In the genomic region with DNA sequence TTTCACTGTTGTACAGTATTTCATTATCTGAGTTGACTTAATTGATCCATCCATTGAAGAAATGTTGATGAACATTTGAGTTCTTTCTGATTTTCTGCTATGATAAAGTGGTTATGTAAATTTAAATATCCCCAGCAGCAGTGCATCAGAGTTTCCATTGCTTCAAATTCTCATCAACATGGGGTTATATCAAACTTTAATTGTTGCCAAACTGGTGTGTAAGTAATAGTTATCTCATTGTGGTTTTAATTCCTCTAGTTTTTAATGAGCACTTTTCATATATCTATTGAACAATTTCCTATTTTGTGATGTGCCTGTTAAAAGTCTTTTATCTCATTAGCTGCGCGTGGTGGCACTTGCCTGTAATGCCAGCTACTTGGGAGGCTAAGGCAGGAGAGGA, we compare ENCODE assay signal across 22 cellular contexts.
"Had no signal": no experiment of that assay in that cellular context is flagged by ENCODE, and none has a peak within 500 bp of the region (broad histone marks: within the 10 kb centered on the region; RNA-seq: fewer than 3 reads in every experiment).

No MANE protein-coding gene starts in this region.

- H3K27me3 Mint-ChIP-seq: dendritic cell treated with granulocyte-macrophage colony-stimulating factor and Interleukin-4, amounts not matched to agents 40 ng/mL and 50 ng/mL, for 4 days; T-cell had no signal

- H3K36me3 ChIP-seq: ovary had no signal

- H3K4me3 ChIP-seq: ovary, prostate gland, right atrium auricular region, spleen, thyroid gland, upper lobe of right lung had no signal

- H3K4me1 Mint-ChIP-seq: nephron had no signal

- ATAC-seq: foreskin keratinocyte, left colon, T-cell, upper lobe of right lung had no signal

- H3K27ac Mint-ChIP-seq: dendritic cell treated with granulocyte-macrophage colony-stimulating factor and Interleukin-4, amounts not matched to agents 40 ng/mL and 50 ng/mL, for 4 days; nephron; T-cell had no signal

- H3K27me3 ChIP-seq: foreskin keratinocyte, neutrophil, ovary, right atrium auricular region, spleen, thyroid gland, upper lobe of right lung had no signal

- FAIRE-seq: endometrium, keratinocyte had no signal

- DNase-seq: activated CD4-positive, alpha-beta T cell treated with anti-CD3 and anti-CD28 coated beads for 4 hours; effector CD4-positive, alpha-beta T cell; erythroblast; foreskin keratinocyte; left colon; mesenchymal stem cell; ovary; spleen; stimulated activated CD4-positive, alpha-beta T cell treated with anti-CD3 and anti-CD28 coated beads, Interleukin-4, amount 100 ng/mL, for 1 hour; stimulated activated naive CD4-positive, alpha-beta T cell; substantia nigra; T-cell; thyroid gland; upper lobe of right lung had no signal

- H3K4me3 Mint-ChIP-seq: activated T-helper 1 cell treated with anti-CD3 and anti-CD28 coated beads, Interleukin-12 subunit alpha, Interleukin-12 subunit beta, Interleukin-2, Interleukin-4 antibody, amounts not matched to agents 30 ng/mL and 10 ng/mL and 1 ng/mL, durations not matched to agents 14 hours and 24 hours and 36 hours; dendritic cell treated with granulocyte-macrophage colony-stimulating factor and Interleukin-4, amounts not matched to agents 40 ng/mL and 50 ng/mL, for 4 days; nephron; T-cell had no signal

- H3K9me3 ChIP-seq: ovary, prostate gland, right atrium auricular region, spleen, thyroid gland, upper lobe of right lung had no signal

- H3K4me1 ChIP-seq: foreskin keratinocyte, prostate gland, right atrium auricular region, spleen, thyroid gland, upper lobe of right lung had no signal

- H3K27ac ChIP-seq: foreskin keratinocyte, neutrophil, ovary, prostate gland, right atrium auricular region, spleen, thyroid gland, upper lobe of right lung had no signal

- H3K9me3 Mint-ChIP-seq: activated T-helper 1 cell treated with anti-CD3 and anti-CD28 coated beads, Interleukin-12 subunit alpha, Interleukin-12 subunit beta, Interleukin-2, Interleukin-4 antibody, amounts not matched to agents 30 ng/mL and 10 ng/mL and 1 ng/mL, durations not matched to agents 14 hours and 24 hours and 36 hours; dendritic cell treated with granulocyte-macrophage colony-stimulating factor and Interleukin-4, amounts not matched to agents 40 ng/mL and 50 ng/mL, for 4 days; nephron had no signal
